ENCODE assay signal across 20 cellular contexts in the genomic region with DNA sequence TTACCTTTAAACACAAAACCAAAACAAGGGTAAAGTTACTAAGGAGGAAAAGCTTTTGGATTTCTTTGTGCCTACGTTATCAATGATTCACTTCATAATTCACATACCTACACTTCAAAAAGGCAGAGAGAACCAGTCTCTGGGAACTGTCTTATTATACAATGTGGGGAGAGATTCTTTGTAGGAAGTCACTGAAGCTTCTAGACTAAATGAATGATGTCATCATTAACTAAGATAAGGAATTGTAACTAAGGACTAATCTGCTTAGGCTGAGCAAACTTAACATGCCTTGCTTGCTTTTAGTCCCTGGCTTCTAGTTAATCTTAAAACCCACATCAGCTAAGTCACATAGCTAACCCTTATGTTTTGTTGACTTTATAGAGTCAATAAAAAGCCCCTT.
DNase-seq lines count a peak whose midpoint lies in the region; ATAC-seq and TF ChIP-seq lines count a peak whose summit lies in the region.
"Had no signal": no experiment of that assay in that cellular context is flagged by ENCODE, and none has a peak within 500 bp of the region (broad histone marks: within the 10 kb centered on the region; RNA-seq: fewer than 3 reads in every experiment).

No MANE protein-coding gene starts in this region.

- H3K9me3 Mint-ChIP-seq in endodermal cell, result no peaks in the 10 kb centered on the region

- H3F3A ChIP-seq in SK-N-SH (replicated peaks; ENCODE audit: insufficient read depth), result no peaks in the 10 kb centered on the region

- CTCF ChIA-PET in SK-N-SH (lab: Yijun Ruan, JAX), result no interaction called here

- WGBS in SK-N-SH (ENCODE audit: low lambda C conversion rate), result 26% methylated on average over 1 of the region's 1 CpG
- WGBS in endodermal cell (ENCODE audit: insufficient coverage in 1 of 2, insufficient read length in 1 of 2), 2 experiments, result no CpG with 5 or more reads among the region's 1 CpG

- H3K9ac ChIP-seq in SK-N-SH, result no peak overlapping the region
- H3K9ac ChIP-seq in endodermal cell (ENCODE audit: extremely low read depth, low read length, poor library complexity, severe bottlenecking), result peak overlapping the region; percentile 41

- no peak for TF ChIP-seq CTCF in SK-N-SH (IDR thresholded peaks at IDR 0.05)
- TF ChIP-seq CTCF in endodermal cell (conservative IDR thresholded peaks at IDR 0.05), result no peak
- no peak for TF ChIP-seq CTCF in retinal pigment epithelial cell (conservative IDR thresholded peaks at IDR 0.05; ENCODE audit: low read depth, low read length)

- no peaks in the 10 kb centered on the region for H3K27me3 Mint-ChIP-seq in endodermal cell (ENCODE audit: insufficient read depth)
- H3K27me3 Mint-ChIP-seq: CD4-positive, alpha-beta T cell had no signal

- H3K36me3 Mint-ChIP-seq in endodermal cell (ENCODE audit: low read depth), result no peaks in the 10 kb centered on the region

- DNase-seq in SK-N-SH, result no peak
- no peak for DNase-seq in endodermal cell
- DNase-seq in kidney tubule cell (ENCODE audit: low spot score), result peak; percentile 62
- peak; percentile 56 for DNase-seq in retinal pigment epithelial cell (ENCODE audit: low read depth)
- no peak for DNase-seq in NCI-H2171 treated with DMSO at 0.1 percent for 48 hours (lab: John Stamatoyannopoulos, UW)
- DNase-seq in NCI-H748 (lab: John Stamatoyannopoulos, UW; ENCODE audit: unreplicated experiment), result no peak
- DNase-seq: BE2C; Calu3; CD4-positive, alpha-beta T cell; DMS79; GOT3; Karpas-422; NCI-H1105; NCI-H187; NCI-H526 treated with DMSO at 0.1 percent for 48 hours; OCI-M1 had no signal

- H3K27me3 ChIP-seq in SK-N-SH (ENCODE audit: insufficient read depth) (no peaks in the 10 kb centered on the region), endodermal cell (ENCODE audit: control insufficient read depth, insufficient read depth, low read length, poor library complexity, severe bottlenecking) (no peaks in the 10 kb centered on the region)
- H3K27me3 ChIP-seq: BE2C had no signal

- peaks cover 0 to 4% of the 10 kb centered on the region in 2 experiments; a peak in 2 of 4 replicates for H3K4me1 ChIP-seq in SK-N-SH (ENCODE audit: control insufficient read depth in 1 of 2, insufficient read depth in 2 of 2, low read depth in 1 of 2, low read length in 1 of 2)
- H3K4me1 ChIP-seq in endodermal cell (ENCODE audit: control insufficient read depth, insufficient read depth, low read length), result peaks cover 15% of the 10 kb centered on the region

- no peak overlapping the region for H3K27ac ChIP-seq in SK-N-SH (ENCODE audit: low read depth in 2 of 2, low read length in 1 of 2)
- no peak overlapping the region for H3K27ac ChIP-seq in endodermal cell (ENCODE audit: low read depth, low read length)
- H3K27ac ChIP-seq: 22Rv1, RWPE1 had no signal

- H4K20me1 ChIP-seq in SK-N-SH (ENCODE audit: insufficient read depth), result no peaks in the 10 kb centered on the region

- H3K4me1 Mint-ChIP-seq in endodermal cell, result peaks cover 45% of the 10 kb centered on the region

- no peaks in the 10 kb centered on the region for H3K79me2 ChIP-seq in SK-N-SH (ENCODE audit: insufficient read depth)

- no peak overlapping the region for H2AFZ ChIP-seq in SK-N-SH (ENCODE audit: low read depth)

- no peak for TF ChIP-seq EP300 in SK-N-SH (IDR thresholded peaks at IDR 0.05; ENCODE audit: borderline replicate concordance in 1 of 2, low read depth in 1 of 2, low read length in 1 of 2)

- POLR2A ChIA-PET in SK-N-SH (lab: Yijun Ruan, JAX), result no interaction called here

- no peak overlapping the region for H3K4me2 ChIP-seq in SK-N-SH

- no peak for TF ChIP-seq RAD21 in SK-N-SH (IDR thresholded peaks at IDR 0.05; ENCODE audit: low read length)

- no peak for ATAC-seq in SK-N-SH treated with all-trans-retinoic acid at 6 μM for 48 hours
- ATAC-seq in GM21526 (IDR thresholded peaks at IDR 0.05; ENCODE audit: low FRiP score, unreplicated experiment), result no peak

- no peak overlapping the region for H3K4me3 Mint-ChIP-seq in endodermal cell
- H3K4me3 Mint-ChIP-seq: CD4-positive, alpha-beta T cell had no signal

- H3K27ac Mint-ChIP-seq in endodermal cell, result peak overlapping the region; percentile 74
- H3K27ac Mint-ChIP-seq: CD4-positive, alpha-beta T cell had no signal

- H3K9me3 ChIP-seq in SK-N-SH, result peaks cover 2% of the 10 kb centered on the region; the same call in 1 of the 2 replicates
- no peaks in the 10 kb centered on the region for H3K9me3 ChIP-seq in endodermal cell (ENCODE audit: control insufficient read depth, low read length)
- H3K9me3 ChIP-seq: BE2C had no signal

- H3K36me3 ChIP-seq in SK-N-SH (replicated peaks in 1 of 2; ENCODE audit: control insufficient read depth in 1 of 2, insufficient read depth in 2 of 2, low read length in 1 of 2) (no peaks in the 10 kb centered on the region), endodermal cell (ENCODE audit: control insufficient read depth, insufficient read depth, low read length) (no peaks in the 10 kb centered on the region)
- H3K36me3 ChIP-seq: BE2C had no signal

- H3K9me2 ChIP-seq in SK-N-SH, result no peaks in the 10 kb centered on the region

- H3K4me3 ChIP-seq in SK-N-SH (ENCODE audit: low read depth in 2 of 2, low read length in 1 of 2) (no peak overlapping the region), endodermal cell (ENCODE audit: low read length) (peak overlapping the region; percentile 42), retinal pigment epithelial cell (ENCODE audit: low read length) (no peak overlapping the region)

TF ChIP-seq in SK-N-SH treated with all-trans-retinoic acid at 6 μM for 48 hours, 23 proteins besides CTCF, POLR2A, EP300 and RAD21 (continues in another document):
- TF ChIP-seq, protein P1, sequence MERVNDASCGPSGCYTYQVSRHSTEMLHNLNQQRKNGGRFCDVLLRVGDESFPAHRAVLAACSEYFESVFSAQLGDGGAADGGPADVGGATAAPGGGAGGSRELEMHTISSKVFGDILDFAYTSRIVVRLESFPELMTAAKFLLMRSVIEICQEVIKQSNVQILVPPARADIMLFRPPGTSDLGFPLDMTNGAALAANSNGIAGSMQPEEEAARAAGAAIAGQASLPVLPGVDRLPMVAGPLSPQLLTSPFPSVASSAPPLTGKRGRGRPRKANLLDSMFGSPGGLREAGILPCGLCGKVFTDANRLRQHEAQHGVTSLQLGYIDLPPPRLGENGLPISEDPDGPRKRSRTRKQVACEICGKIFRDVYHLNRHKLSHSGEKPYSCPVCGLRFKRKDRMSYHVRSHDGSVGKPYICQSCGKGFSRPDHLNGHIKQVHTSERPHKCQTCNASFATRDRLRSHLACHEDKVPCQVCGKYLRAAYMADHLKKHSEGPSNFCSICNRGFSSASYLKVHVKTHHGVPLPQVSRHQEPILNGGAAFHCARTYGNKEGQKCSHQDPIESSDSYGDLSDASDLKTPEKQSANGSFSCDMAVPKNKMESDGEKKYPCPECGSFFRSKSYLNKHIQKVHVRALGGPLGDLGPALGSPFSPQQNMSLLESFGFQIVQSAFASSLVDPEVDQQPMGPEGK (CRISPR knock-in tag; IDR thresholded peaks at IDR 0.05; ENCODE audit: borderline replicate concordance), result no peak
- TF ChIP-seq TOX (CRISPR knock-in tag; IDR thresholded peaks at IDR 0.05; ENCODE audit: borderline replicate concordance) (no peak), ZNF565 (CRISPR knock-in tag; conservative IDR thresholded peaks at IDR 0.05; ENCODE audit: low read depth) (0 out of 2 replicates have a peak, but pooled peaks have one; percentile 47)
- TF ChIP-seq, protein P2, sequence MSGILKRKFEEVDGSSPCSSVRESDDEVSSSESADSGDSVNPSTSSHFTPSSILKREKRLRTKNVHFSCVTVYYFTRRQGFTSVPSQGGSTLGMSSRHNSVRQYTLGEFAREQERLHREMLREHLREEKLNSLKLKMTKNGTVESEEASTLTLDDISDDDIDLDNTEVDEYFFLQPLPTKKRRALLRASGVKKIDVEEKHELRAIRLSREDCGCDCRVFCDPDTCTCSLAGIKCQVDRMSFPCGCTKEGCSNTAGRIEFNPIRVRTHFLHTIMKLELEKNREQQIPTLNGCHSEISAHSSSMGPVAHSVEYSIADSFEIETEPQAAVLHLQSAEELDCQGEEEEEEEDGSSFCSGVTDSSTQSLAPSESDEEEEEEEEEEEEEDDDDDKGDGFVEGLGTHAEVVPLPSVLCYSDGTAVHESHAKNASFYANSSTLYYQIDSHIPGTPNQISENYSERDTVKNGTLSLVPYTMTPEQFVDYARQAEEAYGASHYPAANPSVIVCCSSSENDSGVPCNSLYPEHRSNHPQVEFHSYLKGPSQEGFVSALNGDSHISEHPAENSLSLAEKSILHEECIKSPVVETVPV (CRISPR knock-in tag; IDR thresholded peaks at IDR 0.05), result no peak

TF ChIP-seq in SK-N-SH, 30 proteins besides CTCF, POLR2A, EP300 and RAD21 (continues in another document):
- TF ChIP-seq, protein P3, sequence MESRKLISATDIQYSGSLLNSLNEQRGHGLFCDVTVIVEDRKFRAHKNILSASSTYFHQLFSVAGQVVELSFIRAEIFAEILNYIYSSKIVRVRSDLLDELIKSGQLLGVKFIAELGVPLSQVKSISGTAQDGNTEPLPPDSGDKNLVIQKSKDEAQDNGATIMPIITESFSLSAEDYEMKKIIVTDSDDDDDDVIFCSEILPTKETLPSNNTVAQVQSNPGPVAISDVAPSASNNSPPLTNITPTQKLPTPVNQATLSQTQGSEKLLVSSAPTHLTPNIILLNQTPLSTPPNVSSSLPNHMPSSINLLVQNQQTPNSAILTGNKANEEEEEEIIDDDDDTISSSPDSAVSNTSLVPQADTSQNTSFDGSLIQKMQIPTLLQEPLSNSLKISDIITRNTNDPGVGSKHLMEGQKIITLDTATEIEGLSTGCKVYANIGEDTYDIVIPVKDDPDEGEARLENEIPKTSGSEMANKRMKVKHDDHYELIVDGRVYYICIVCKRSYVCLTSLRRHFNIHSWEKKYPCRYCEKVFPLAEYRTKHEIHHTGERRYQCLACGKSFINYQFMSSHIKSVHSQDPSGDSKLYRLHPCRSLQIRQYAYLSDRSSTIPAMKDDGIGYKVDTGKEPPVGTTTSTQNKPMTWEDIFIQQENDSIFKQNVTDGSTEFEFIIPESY (IDR thresholded peaks at IDR 0.05; ENCODE audit: borderline replicate concordance, low read depth), result no peak
- TF ChIP-seq TCF12 (IDR thresholded peaks at IDR 0.05), result no peak
- no peak for TF ChIP-seq RCOR1 (IDR thresholded peaks at IDR 0.05; ENCODE audit: low read length)
- no peak for TF ChIP-seq MXI1 (IDR thresholded peaks at IDR 0.05; ENCODE audit: low read depth, low read length)
- TF ChIP-seq, protein P4, sequence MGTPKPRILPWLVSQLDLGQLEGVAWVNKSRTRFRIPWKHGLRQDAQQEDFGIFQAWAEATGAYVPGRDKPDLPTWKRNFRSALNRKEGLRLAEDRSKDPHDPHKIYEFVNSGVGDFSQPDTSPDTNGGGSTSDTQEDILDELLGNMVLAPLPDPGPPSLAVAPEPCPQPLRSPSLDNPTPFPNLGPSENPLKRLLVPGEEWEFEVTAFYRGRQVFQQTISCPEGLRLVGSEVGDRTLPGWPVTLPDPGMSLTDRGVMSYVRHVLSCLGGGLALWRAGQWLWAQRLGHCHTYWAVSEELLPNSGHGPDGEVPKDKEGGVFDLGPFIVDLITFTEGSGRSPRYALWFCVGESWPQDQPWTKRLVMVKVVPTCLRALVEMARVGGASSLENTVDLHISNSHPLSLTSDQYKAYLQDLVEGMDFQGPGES (IDR thresholded peaks at IDR 0.05; ENCODE audit: low read depth, low read length), result no peak
- TF ChIP-seq TAF1 (IDR thresholded peaks at IDR 0.05; ENCODE audit: borderline replicate concordance, low read depth, low read length), result no peak
- no peak for TF ChIP-seq GATA2 (CRISPR knock-in tag; IDR thresholded peaks at IDR 0.05)

Comparison
In these comparisons a context has a peak if more than half of its experiments do, and no peak if none do; other contexts are left out.
1. DNase-seq: peak in kidney tubule cell (single experiment) and retinal pigment epithelial cell (single experiment); none in SK-N-SH (single experiment), endodermal cell (single experiment), NCI-H2171 treated with DMSO at 0.1 percent for 48 hours (single experiment) and NCI-H748 (single experiment).